In genomic region chrX:17809984-17810383, GRCh38 we compare ENCODE assay signal across 29 cellular contexts. TPM values are rescaled to one million over a fixed set of nuclear protein-coding genes. Genes with fewer than 3 reads are reported as not detected.
"Had no signal": no experiment of that assay in that cellular context is flagged by ENCODE, and none has a peak within 500 bp of the region (broad histone marks: within the 10 kb centered on the region; RNA-seq: fewer than 3 reads in every experiment).

No MANE protein-coding gene starts in this region.

- H3K4me3 ChIP-seq: colonic mucosa, coronary artery, dorsolateral prefrontal cortex, esophagus muscularis mucosa, esophagus squamous epithelium, gastrocnemius medialis, gastroesophageal sphincter, heart left ventricle, heart right ventricle had no signal

- ATAC-seq: effector memory CD8-positive, alpha-beta T cell; esophagus mucosa; foreskin keratinocyte; gastrocnemius medialis; gastroesophageal sphincter; heart left ventricle; heart right ventricle had no signal

- FAIRE-seq: colon, endometrium, endothelial cell of umbilical vein, frontal cortex had no signal

- H3K9me3 ChIP-seq: colonic mucosa, esophagus muscularis mucosa, esophagus squamous epithelium, gastrocnemius medialis, gastroesophageal sphincter, heart left ventricle, heart right ventricle had no signal

- H3K27me3 ChIP-seq: colonic mucosa, esophagus muscularis mucosa, esophagus squamous epithelium, foreskin keratinocyte, gastrocnemius medialis, gastroesophageal sphincter, heart left ventricle, heart right ventricle had no signal

- H3K4me1 ChIP-seq: colonic mucosa, foreskin keratinocyte, gastrocnemius medialis had no signal

- DNase-seq: colonic mucosa; cortex of kidney; dermis blood vessel endothelial cell; dorsolateral prefrontal cortex; effector CD4-positive, alpha-beta T cell; effector CD8-positive, alpha-beta T cell; effector memory CD4-positive, alpha-beta T cell; effector memory CD8-positive, alpha-beta T cell; endodermal cell; erythroblast; esophagus squamous epithelium; foreskin fibroblast; foreskin keratinocyte; foreskin melanocyte; gastrocnemius medialis; glutamatergic neuron; head of caudate nucleus; heart left ventricle; heart right ventricle had no signal

- H3K27ac ChIP-seq: colonic mucosa, coronary artery, dorsolateral prefrontal cortex, epithelial cell of prostate, esophagus muscularis mucosa, esophagus squamous epithelium, foreskin keratinocyte, gastrocnemius medialis, gastroesophageal sphincter, heart left ventricle, heart right ventricle had no signal

- H3K36me3 ChIP-seq: colonic mucosa, esophagus muscularis mucosa, esophagus squamous epithelium, gastrocnemius medialis, gastroesophageal sphincter, heart left ventricle, heart right ventricle had no signal

RNA-seq across cellular contexts. Expression of gene RAI2, which starts 51.1 kb away (rescaled TPM):
- total RNA-seq: fibroblast of villous mesenchyme, foreskin keratinocyte had no signal
- polyA plus RNA-seq: foreskin keratinocyte had no signal
